ENCODE assay signal across 14 cellular contexts in genomic region chr13:112744306-112745021, GRCh38. TPM values are rescaled to one million over a fixed set of nuclear protein-coding genes. Genes with fewer than 3 reads are reported as not detected.
DNase-seq lines count a peak whose midpoint lies in the region; ATAC-seq and TF ChIP-seq lines count a peak whose summit lies in the region.
"Had no signal": no experiment of that assay in that cellular context is flagged by ENCODE, and none has a peak within 500 bp of the region (broad histone marks: within the 10 kb centered on the region; RNA-seq: fewer than 3 reads in every experiment).

No MANE protein-coding gene starts in this region.

- H3K27ac ChIP-seq in angular gyrus (ENCODE audit: low read depth, low read length): peak overlapping the region; percentile 63
- H3K27ac ChIP-seq in thyroid gland: peak overlapping the region in 1 of 3 donors; percentile 10
- no peak overlapping the region for H3K27ac ChIP-seq in tibial artery
- H3K27ac ChIP-seq: testis had no signal

- no peak overlapping the region for H3K4me3 Mint-ChIP-seq in activated T-cell treated with anti-CD3 and anti-CD28 coated beads, Interleukin-2, amount 50 U/mL, for 4 hours
- H3K4me3 Mint-ChIP-seq: natural killer cell had no signal

- no peak for ATAC-seq in activated T-cell treated with anti-CD3 and anti-CD28 coated beads, Interleukin-2, amount 50 U/mL, for 4 hours

- no peaks in the 10 kb centered on the region for H3K36me3 ChIP-seq in thyroid gland
- H3K36me3 ChIP-seq in tibial artery: no peaks in the 10 kb centered on the region

- intact Hi-C loops in thyroid gland (cut with DNase I): no loop called here
- intact Hi-C loops in tibial artery (cut with DNase I; ENCODE audit: low total_unique reads): no loop called here

- H3K27me3 ChIP-seq in thyroid gland (no peaks in the 10 kb centered on the region), tibial artery (no peaks in the 10 kb centered on the region)
- H3K27me3 ChIP-seq: testis had no signal

- no peak for TF ChIP-seq POLR2A in thyroid gland (IDR thresholded peaks at IDR 0.05)

- H3K9me3 ChIP-seq in thyroid gland: no peaks in the 10 kb centered on the region
- no peaks in the 10 kb centered on the region for H3K9me3 ChIP-seq in tibial artery
- H3K9me3 ChIP-seq: testis had no signal

- H3K27me3 Mint-ChIP-seq in activated T-cell treated with anti-CD3 and anti-CD28 coated beads, Interleukin-2, amount 50 U/mL, for 4 hours (ENCODE audit: low read depth): no peaks in the 10 kb centered on the region

- H3K4me1 ChIP-seq in thyroid gland (peaks cover 0 to 28% of the 10 kb centered on the region in 2 donors), tibial artery (peaks cover 0 to 10% (median 2%) of the 10 kb centered on the region in 4 donors)

- TF ChIP-seq CTCF in thyroid gland (IDR thresholded peaks at IDR 0.05) (no peak), tibial artery (IDR thresholded peaks at IDR 0.05) (no peak)

- no peaks in the 10 kb centered on the region for H3K9me3 Mint-ChIP-seq in activated T-cell treated with anti-CD3 and anti-CD28 coated beads, Interleukin-2, amount 50 U/mL, for 4 hours
- H3K9me3 Mint-ChIP-seq: natural killer cell had no signal

- no peaks in the 10 kb centered on the region for H3K36me3 Mint-ChIP-seq in activated T-cell treated with anti-CD3 and anti-CD28 coated beads, Interleukin-2, amount 50 U/mL, for 4 hours (ENCODE audit: insufficient read depth)
- H3K36me3 Mint-ChIP-seq: natural killer cell had no signal

- DNase-seq in NCI-H510A treated with DMSO at 0.1 percent for 48 hours (lab: John Stamatoyannopoulos, UW) (peak; percentile 57), NCI-H510A (lab: John Stamatoyannopoulos, UW) (no peak), islet precursor cell (peak; percentile 54), thyroid gland (peak; percentile 70 to 77), NCI-H1694 (lab: John Stamatoyannopoulos, UW) (no peak), tibial artery (no peak)
- DNase-seq in activated T-cell treated with anti-CD3 and anti-CD28 coated beads, Interleukin-2, amount 50 U/mL, for 4 hours: no peak
- DNase-seq: central memory CD4-positive, alpha-beta T cell; natural killer cell; NK-92 treated with Interleukin-12 subunit alpha and Interleukin-12 subunit beta, amount 100 ng/mL, for 24 hours; stimulated activated CD4-positive, alpha-beta T cell treated with anti-CD3 and anti-CD28 coated beads, Interleukin-4, amount 100 ng/mL, for 1 hour; T-helper 9 cell; testis had no signal

- WGBS in thyroid gland, 2 donors: 40 to 43% methylated on average over 16 of the region's 16 CpGs

- H3K4me1 Mint-ChIP-seq in activated T-cell treated with anti-CD3 and anti-CD28 coated beads, Interleukin-2, amount 50 U/mL, for 4 hours (ENCODE audit: low read depth): peaks cover 17% of the 10 kb centered on the region

- no peak overlapping the region for H3K4me3 ChIP-seq in thyroid gland (replicated peaks in 1 of 3)
- no peak overlapping the region for H3K4me3 ChIP-seq in tibial artery
- H3K4me3 ChIP-seq: testis had no signal

RNA-seq across cellular contexts. Expression of gene ATP11A, which starts 54.6 kb away (rescaled TPM):
- total RNA-seq in thyroid gland: 10 to 100 TPM; 32.1 to 83.6 (median 46.2) TPM
- total RNA-seq in activated T-cell treated with anti-CD3 and anti-CD28 coated beads, Interleukin-2, amount 50 U/mL, for 4 hours: 10 to 100 TPM; 34.7 to 40.8 (median 35.6) TPM

Comparison
In these comparisons a context has a peak if more than half of its experiments do, and no peak if none do; other contexts are left out.
1. DNase-seq: peak in NCI-H510A treated with DMSO at 0.1 percent for 48 hours (single experiment), islet precursor cell (single experiment) and thyroid gland (2 of 2); none in NCI-H510A (single experiment), NCI-H1694 (single experiment), activated T-cell treated with anti-CD3 and anti-CD28 coated beads, Interleukin-2, amount 50 U/mL, for 4 hours (single experiment) and tibial artery (0 of 2).